Comparison of ENCODE assay signal across 8 cellular contexts in the genomic region with DNA sequence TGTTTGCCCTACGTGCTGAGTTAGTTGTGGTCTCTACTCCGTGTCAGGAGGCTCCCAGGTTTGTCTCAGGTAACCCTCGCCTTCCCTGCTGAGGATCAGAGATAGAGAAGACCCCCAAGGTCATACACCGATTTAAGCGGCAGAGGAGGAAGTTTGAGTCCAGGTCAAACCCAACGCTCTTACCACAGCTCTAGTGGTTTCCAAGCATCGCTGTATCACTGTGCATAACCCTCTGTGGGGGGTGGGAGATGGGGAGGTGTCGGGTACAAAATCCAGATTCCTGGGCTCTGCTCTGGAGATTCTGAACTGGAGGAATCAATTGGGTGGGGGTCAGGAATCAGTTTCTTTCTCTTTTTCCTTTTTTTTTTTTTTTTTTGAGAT. TPM values are rescaled to one million over a fixed set of nuclear protein-coding genes. Genes with fewer than 3 reads are reported as not detected.
DNase-seq lines count a peak whose midpoint lies in the region; ATAC-seq and TF ChIP-seq lines count a peak whose summit lies in the region.

No MANE protein-coding gene starts in this region.

- H3K9ac ChIP-seq in SK-N-SH (peak overlapping the region; percentile 77), subcutaneous abdominal adipose tissue (ENCODE audit: low read length in 5 of 5) (peak overlapping the region in 4 of 5 donors; percentile 77 to 89 (median 80))

- TF ChIP-seq EP300 in SK-N-SH (IDR thresholded peaks at IDR 0.05; ENCODE audit: borderline replicate concordance in 1 of 2, low read depth in 1 of 2, low read length in 1 of 2): no peak

- DNase-seq in SK-N-SH (peak; percentile 44), WERI-Rb-1 (no peak), DMS153 (lab: John Stamatoyannopoulos, UW) (no peak), NCI-H2196 (lab: John Stamatoyannopoulos, UW; ENCODE audit: unreplicated experiment) (no peak)

- no peak for TF ChIP-seq RAD21 in SK-N-SH (IDR thresholded peaks at IDR 0.05; ENCODE audit: low read length)

- ATAC-seq in SK-N-SH treated with all-trans-retinoic acid at 6 μM for 48 hours: no peak
- ATAC-seq in HG02840 (IDR thresholded peaks at IDR 0.05; ENCODE audit: low FRiP score, unreplicated experiment): no peak

- no peaks in the 10 kb centered on the region for H4K20me1 ChIP-seq in SK-N-SH (ENCODE audit: insufficient read depth)

- no peaks in the 10 kb centered on the region for H3K27me3 ChIP-seq in SK-N-SH (ENCODE audit: insufficient read depth)
- no peaks in the 10 kb centered on the region for H3K27me3 ChIP-seq in WERI-Rb-1 (ENCODE audit: insufficient read depth, low read depth, severe bottlenecking)
- H3K27me3 ChIP-seq in subcutaneous abdominal adipose tissue (ENCODE audit: control insufficient read depth in 5 of 5, insufficient read depth in 4 of 5, low read length in 5 of 5): no peaks in the 10 kb centered on the region

- H3K36me3 ChIP-seq in SK-N-SH (replicated peaks in 1 of 2; ENCODE audit: control insufficient read depth in 1 of 2, insufficient read depth in 2 of 2, low read length in 1 of 2) (peaks cover 0 to 4% of the 10 kb centered on the region in 2 experiments), WERI-Rb-1 (peaks cover 2% of the 10 kb centered on the region), subcutaneous abdominal adipose tissue (ENCODE audit: control insufficient read depth in 5 of 5, insufficient read depth in 5 of 5, low read length in 5 of 5) (peaks cover 0 to 2% (median 0%) of the 10 kb centered on the region in 5 donors)

- H3K4me2 ChIP-seq in SK-N-SH: peak overlapping the region; percentile 90

- H3K9me3 ChIP-seq in SK-N-SH (no peaks in the 10 kb centered on the region), WERI-Rb-1 (ENCODE audit: severe bottlenecking) (no peaks in the 10 kb centered on the region), subcutaneous abdominal adipose tissue (ENCODE audit: control insufficient read depth in 5 of 5, low read length in 5 of 5) (no peaks in the 10 kb centered on the region)

- POLR2A ChIA-PET in SK-N-SH (lab: Yijun Ruan, JAX): interaction anchor here (1.2 kb wide), 2 partner anchors 10 to 15 kb away, joined by 3 read pairs; a partner anchor contains a TSS

- WGBS in SK-N-SH (ENCODE audit: low lambda C conversion rate): 23% methylated on average over 8 of the region's 8 CpGs

- H3K4me1 ChIP-seq in SK-N-SH (ENCODE audit: control insufficient read depth in 1 of 2, insufficient read depth in 2 of 2, low read depth in 1 of 2, low read length in 1 of 2): peaks cover 20 to 57% of the 10 kb centered on the region in 2 experiments; a peak in 2 of 4 replicates
- H3K4me1 ChIP-seq in subcutaneous abdominal adipose tissue (ENCODE audit: control insufficient read depth in 5 of 5, insufficient read depth in 5 of 5, low read length in 5 of 5): peaks cover 10 to 69% (median 62%) of the 10 kb centered on the region in 5 donors

- peaks cover 49% of the 10 kb centered on the region for H3K79me2 ChIP-seq in SK-N-SH (ENCODE audit: insufficient read depth)

- TF ChIP-seq CTCF in SK-N-SH (IDR thresholded peaks at IDR 0.05): no peak
- no peak for TF ChIP-seq CTCF in WERI-Rb-1 (IDR thresholded peaks at IDR 0.05; ENCODE audit: low read depth, low read length)

- no peaks in the 10 kb centered on the region for H3K9me2 ChIP-seq in SK-N-SH

- H2AFZ ChIP-seq in SK-N-SH (ENCODE audit: low read depth): peak overlapping the region; percentile 82; the same call in 1 of the 2 replicates

- peak overlapping the region; percentile 73 to 75 for H3K4me3 ChIP-seq in SK-N-SH (ENCODE audit: low read depth in 2 of 2, low read length in 1 of 2)
- peak overlapping the region; percentile 72 for H3K4me3 ChIP-seq in WERI-Rb-1 (ENCODE audit: low read depth, low read length)
- H3K4me3 ChIP-seq in iPS-11a (ENCODE audit: low read depth, low read length): peak overlapping the region; percentile 61
- H3K4me3 ChIP-seq in subcutaneous abdominal adipose tissue (ENCODE audit: low read depth in 1 of 5, low read length in 5 of 5): peak overlapping the region; percentile 59 to 86 (median 76)

- CTCF ChIA-PET in SK-N-SH (lab: Yijun Ruan, JAX): interaction anchor here (1.5 to 3.4 kb wide), 3 partner anchors 15 to 74 kb away, joined by 5 to 15 read pairs (median 5); a partner anchor contains a TSS

- H3K27ac ChIP-seq in SK-N-SH (ENCODE audit: low read depth in 2 of 2, low read length in 1 of 2) (peak overlapping the region; percentile 54 to 92; a peak in 3 of 4 replicates), WERI-Rb-1 (peak overlapping the region; percentile 71), subcutaneous abdominal adipose tissue (ENCODE audit: low read depth, low read length) (peak overlapping the region; percentile 57)

- H3F3A ChIP-seq in SK-N-SH (replicated peaks; ENCODE audit: insufficient read depth): peaks cover 20% of the 10 kb centered on the region

TF ChIP-seq in SK-N-SH, 30 proteins besides CTCF, POLR2A, EP300 and RAD21 (continues in another document):
- TF ChIP-seq NRF1 (IDR thresholded peaks at IDR 0.05; ENCODE audit: low read depth, low read length) (no peak), GABPA (IDR thresholded peaks at IDR 0.05; ENCODE audit: low read depth) (no peak)
- TF ChIP-seq, protein P1, sequence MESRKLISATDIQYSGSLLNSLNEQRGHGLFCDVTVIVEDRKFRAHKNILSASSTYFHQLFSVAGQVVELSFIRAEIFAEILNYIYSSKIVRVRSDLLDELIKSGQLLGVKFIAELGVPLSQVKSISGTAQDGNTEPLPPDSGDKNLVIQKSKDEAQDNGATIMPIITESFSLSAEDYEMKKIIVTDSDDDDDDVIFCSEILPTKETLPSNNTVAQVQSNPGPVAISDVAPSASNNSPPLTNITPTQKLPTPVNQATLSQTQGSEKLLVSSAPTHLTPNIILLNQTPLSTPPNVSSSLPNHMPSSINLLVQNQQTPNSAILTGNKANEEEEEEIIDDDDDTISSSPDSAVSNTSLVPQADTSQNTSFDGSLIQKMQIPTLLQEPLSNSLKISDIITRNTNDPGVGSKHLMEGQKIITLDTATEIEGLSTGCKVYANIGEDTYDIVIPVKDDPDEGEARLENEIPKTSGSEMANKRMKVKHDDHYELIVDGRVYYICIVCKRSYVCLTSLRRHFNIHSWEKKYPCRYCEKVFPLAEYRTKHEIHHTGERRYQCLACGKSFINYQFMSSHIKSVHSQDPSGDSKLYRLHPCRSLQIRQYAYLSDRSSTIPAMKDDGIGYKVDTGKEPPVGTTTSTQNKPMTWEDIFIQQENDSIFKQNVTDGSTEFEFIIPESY (IDR thresholded peaks at IDR 0.05; ENCODE audit: borderline replicate concordance, low read depth): no peak

TF ChIP-seq in SK-N-SH treated with all-trans-retinoic acid at 6 μM for 48 hours, 23 proteins besides CTCF, POLR2A, EP300 and RAD21 (continues in another document):
- TF ChIP-seq, protein P2, sequence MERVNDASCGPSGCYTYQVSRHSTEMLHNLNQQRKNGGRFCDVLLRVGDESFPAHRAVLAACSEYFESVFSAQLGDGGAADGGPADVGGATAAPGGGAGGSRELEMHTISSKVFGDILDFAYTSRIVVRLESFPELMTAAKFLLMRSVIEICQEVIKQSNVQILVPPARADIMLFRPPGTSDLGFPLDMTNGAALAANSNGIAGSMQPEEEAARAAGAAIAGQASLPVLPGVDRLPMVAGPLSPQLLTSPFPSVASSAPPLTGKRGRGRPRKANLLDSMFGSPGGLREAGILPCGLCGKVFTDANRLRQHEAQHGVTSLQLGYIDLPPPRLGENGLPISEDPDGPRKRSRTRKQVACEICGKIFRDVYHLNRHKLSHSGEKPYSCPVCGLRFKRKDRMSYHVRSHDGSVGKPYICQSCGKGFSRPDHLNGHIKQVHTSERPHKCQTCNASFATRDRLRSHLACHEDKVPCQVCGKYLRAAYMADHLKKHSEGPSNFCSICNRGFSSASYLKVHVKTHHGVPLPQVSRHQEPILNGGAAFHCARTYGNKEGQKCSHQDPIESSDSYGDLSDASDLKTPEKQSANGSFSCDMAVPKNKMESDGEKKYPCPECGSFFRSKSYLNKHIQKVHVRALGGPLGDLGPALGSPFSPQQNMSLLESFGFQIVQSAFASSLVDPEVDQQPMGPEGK (CRISPR knock-in tag; IDR thresholded peaks at IDR 0.05; ENCODE audit: borderline replicate concordance): no peak
- TF ChIP-seq, protein P3, sequence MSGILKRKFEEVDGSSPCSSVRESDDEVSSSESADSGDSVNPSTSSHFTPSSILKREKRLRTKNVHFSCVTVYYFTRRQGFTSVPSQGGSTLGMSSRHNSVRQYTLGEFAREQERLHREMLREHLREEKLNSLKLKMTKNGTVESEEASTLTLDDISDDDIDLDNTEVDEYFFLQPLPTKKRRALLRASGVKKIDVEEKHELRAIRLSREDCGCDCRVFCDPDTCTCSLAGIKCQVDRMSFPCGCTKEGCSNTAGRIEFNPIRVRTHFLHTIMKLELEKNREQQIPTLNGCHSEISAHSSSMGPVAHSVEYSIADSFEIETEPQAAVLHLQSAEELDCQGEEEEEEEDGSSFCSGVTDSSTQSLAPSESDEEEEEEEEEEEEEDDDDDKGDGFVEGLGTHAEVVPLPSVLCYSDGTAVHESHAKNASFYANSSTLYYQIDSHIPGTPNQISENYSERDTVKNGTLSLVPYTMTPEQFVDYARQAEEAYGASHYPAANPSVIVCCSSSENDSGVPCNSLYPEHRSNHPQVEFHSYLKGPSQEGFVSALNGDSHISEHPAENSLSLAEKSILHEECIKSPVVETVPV (CRISPR knock-in tag; IDR thresholded peaks at IDR 0.05): no peak
- TF ChIP-seq SNAI2 (CRISPR knock-in tag; IDR thresholded peaks at IDR 0.05): no peak
- TF ChIP-seq ZNF565 (CRISPR knock-in tag; conservative IDR thresholded peaks at IDR 0.05; ENCODE audit: low read depth): no peak
- TF ChIP-seq ZFP30 (CRISPR knock-in tag; IDR thresholded peaks at IDR 0.05): no peak
- TF ChIP-seq GLIS3 (CRISPR knock-in tag; IDR thresholded peaks at IDR 0.05): no peak
- no peak for TF ChIP-seq ZFP3 (CRISPR knock-in tag; IDR thresholded peaks at IDR 0.05)
- TF ChIP-seq TOX (CRISPR knock-in tag; IDR thresholded peaks at IDR 0.05; ENCODE audit: borderline replicate concordance): no peak
- TF ChIP-seq PPARA (CRISPR knock-in tag; IDR thresholded peaks at IDR 0.05; ENCODE audit: borderline replicate concordance): no peak

RNA-seq across cellular contexts. Expression of a gene that starts 0.6 kb away (rescaled TPM):
- 46.9 and 52.1 TPM in 2 replicates for polyA plus RNA-seq in SK-N-SH (2012; rRNA removed)
- polyA plus RNA-seq in SK-N-SH (2012; cell fraction: cytosol; rRNA removed): 18.5 and 31.6 TPM in 2 replicates
- polyA plus RNA-seq in SK-N-SH (2012; cell fraction: nucleus; rRNA removed): 68.2 and 78.5 TPM in 2 replicates

RNA-seq across cellular contexts. Expression of a gene that starts 3.4 kb away (rescaled TPM):
- polyA plus RNA-seq in SK-N-SH (2012; rRNA removed): 16.3 and 29.9 TPM in 2 replicates
- polyA plus RNA-seq in SK-N-SH (2012; cell fraction: cytosol; rRNA removed): 31.2 and 40.8 TPM in 2 replicates
- 39.6 and 40.1 TPM in 2 replicates for polyA plus RNA-seq in SK-N-SH (2012; cell fraction: nucleus; rRNA removed)

RNA-seq across cellular contexts. Expression of a gene that starts 4.9 kb away (rescaled TPM):
- 72.7 and 74.0 TPM in 2 replicates for polyA plus RNA-seq in SK-N-SH (2012; rRNA removed)
- 31.3 and 42.6 TPM in 2 replicates for polyA plus RNA-seq in SK-N-SH (2012; cell fraction: cytosol; rRNA removed)
- 150 and 256 TPM in 2 replicates for polyA plus RNA-seq in SK-N-SH (2012; cell fraction: nucleus; rRNA removed)

RNA-seq across cellular contexts. Expression of a gene that starts 5.0 kb away (rescaled TPM):
- 61.5 and 62.4 TPM in 2 replicates for polyA plus RNA-seq in SK-N-SH (2012; rRNA removed)
- 31.0 and 39.9 TPM in 2 replicates for polyA plus RNA-seq in SK-N-SH (2012; cell fraction: cytosol; rRNA removed)
- polyA plus RNA-seq in SK-N-SH (2012; cell fraction: nucleus; rRNA removed): 222 and 331 TPM in 2 replicates

RNA-seq across cellular contexts. Expression of a gene that starts 9.9 kb away (rescaled TPM):
- 84.8 and 127 TPM in 2 replicates for polyA plus RNA-seq in SK-N-SH (2012; rRNA removed)
- 87.0 and 100 TPM in 2 replicates for polyA plus RNA-seq in SK-N-SH (2012; cell fraction: cytosol; rRNA removed)
- polyA plus RNA-seq in SK-N-SH (2012; cell fraction: nucleus; rRNA removed): 96.5 and 148 TPM in 2 replicates
